8 cellular contexts compared by ENCODE assay signal in the genomic region with DNA sequence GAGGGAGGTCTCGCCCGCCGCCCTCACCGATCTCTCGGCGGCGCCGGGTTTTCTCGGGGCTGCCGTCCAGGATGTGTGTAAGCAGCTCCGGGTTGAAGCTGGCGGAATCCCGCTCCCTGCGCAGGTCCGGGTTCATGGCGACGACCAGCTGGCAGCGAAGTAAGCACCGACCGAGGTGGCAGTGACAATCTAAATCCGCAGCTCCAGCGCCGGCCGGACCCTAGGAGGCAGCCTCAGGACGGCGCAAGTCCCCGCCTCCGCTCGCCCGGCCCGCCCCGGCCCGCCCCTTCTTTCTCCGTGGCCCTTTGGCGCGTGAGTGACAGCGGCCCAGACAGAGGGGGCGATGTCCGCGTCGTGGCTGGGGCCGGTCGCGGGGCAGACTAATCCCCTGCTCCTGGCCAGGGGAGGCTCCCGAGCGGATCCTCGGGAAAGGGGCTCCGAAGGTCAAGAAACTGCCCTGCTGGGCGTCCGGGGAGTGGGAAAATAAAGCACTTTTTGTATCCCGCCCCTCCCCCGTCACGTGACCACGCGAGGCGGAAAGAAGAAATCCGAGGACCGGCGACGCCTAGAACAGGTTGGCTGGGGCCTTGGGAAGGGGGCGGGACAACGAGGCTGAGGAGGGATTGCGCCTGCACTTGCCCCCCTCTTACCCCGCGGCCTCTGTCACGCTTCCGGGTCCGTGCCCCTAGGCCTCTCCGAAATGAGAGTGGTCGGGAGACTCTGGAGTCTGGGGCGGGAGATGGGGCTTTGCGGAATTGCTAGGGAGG. TPM values are rescaled to one million over a fixed set of nuclear protein-coding genes. Genes with fewer than 3 reads are reported as not detected.
DNase-seq lines count a peak whose midpoint lies in the region; ATAC-seq lines count a peak whose summit lies in the region.

A gene (minus strand): TSS at position 229 of the 767 bp plus-strand sequence. CDS start 93 bp downstream, at position 136.
A gene with protein sequence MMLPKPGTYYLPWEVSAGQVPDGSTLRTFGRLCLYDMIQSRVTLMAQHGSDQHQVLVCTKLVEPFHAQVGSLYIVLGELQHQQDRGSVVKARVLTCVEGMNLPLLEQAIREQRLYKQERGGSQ (plus strand): TSS at position 303 of the 767 bp plus-strand sequence. CDS start 6,953 bp downstream, outside the sequence.

- DNase-seq in Daoy (ENCODE audit: low read depth) = peak; percentile 99
- DNase-seq in GM23248 = peak; percentile 98
- DNase-seq in LHCN-M2 (ENCODE audit: low read depth) = peak; percentile 96
- DNase-seq in RPMI8226 = peak; percentile 98
- peak; percentile 90 to 93 for DNase-seq in activated T-helper 1 cell treated with anti-CD3 and anti-CD28 coated beads, Interleukin-2, amount 50 U/mL, for 16 hours (ENCODE audit: low read depth in 1 of 2, low spot score in 1 of 2)
- peak; percentile 97 for DNase-seq in fibroblast of gingiva (ENCODE audit: low read depth)
- peak; percentile 84 to 96 (median 93) for DNase-seq in naive thymus-derived CD4-positive, alpha-beta T cell
- DNase-seq in stimulated activated naive B cell treated with anti-CD40 and anti-IgM and Interleukin-4, amounts not matched to agents 10 μg/mL and 1 μg/mL and 100 μg/mL, for 72 hours = peak; percentile 93

- peak within 1 kb of the TSS; percentile 85 for H2AFZ ChIP-seq in GM23248

- H3K36me3 Mint-ChIP-seq in naive thymus-derived CD4-positive, alpha-beta T cell = peaks cover 0 to 3% (median 1%) of the 10 kb centered on the region in 5 donors
- peaks cover 6 to 9% of the 10 kb centered on the region in 2 donors for H3K36me3 Mint-ChIP-seq in stimulated activated naive B cell treated with anti-CD40 and anti-IgM and Interleukin-4, amounts not matched to agents 10 μg/mL and 1 μg/mL and 100 μg/mL, for 72 hours

- H3K4me2 ChIP-seq in GM23248 (ENCODE audit: unreplicated experiment) = peak within 1 kb of the TSS; percentile 90

- 1 to 3% methylated on average over 62 to 72 of the region's 72 CpGs for WGBS in GM23248 (ENCODE audit: low coverage in 1 of 2, low lambda C conversion rate in 2 of 2, missing lambda C conversion rate in 2 of 2), 2 experiments

- H3K27me3 ChIP-seq in GM23248 (replicated peaks; ENCODE audit: insufficient read depth) = no peaks in the 10 kb centered on the region
- no peaks in the 10 kb centered on the region for H3K27me3 ChIP-seq in naive thymus-derived CD4-positive, alpha-beta T cell (ENCODE audit: control insufficient read depth in 2 of 2, insufficient read depth in 2 of 2, low read length in 2 of 2)

- intact Hi-C loops in naive thymus-derived CD4-positive, alpha-beta T cell (cut with micrococcal nuclease) = loop anchor here (1.0 to 10.0 kb wide), 16 partner anchors 26 to 758 kb away; a partner anchor contains a TSS

- peak within 1 kb of the TSS; percentile 98 to 100 (median 100) for H3K27ac Mint-ChIP-seq in naive thymus-derived CD4-positive, alpha-beta T cell
- H3K27ac Mint-ChIP-seq in stimulated activated naive B cell treated with anti-CD40 and anti-IgM and Interleukin-4, amounts not matched to agents 10 μg/mL and 1 μg/mL and 100 μg/mL, for 72 hours = peak within 1 kb of the TSS; percentile 100

- peaks cover 26 to 53% (median 47%) of the 10 kb centered on the region in 7 donors for H3K4me1 Mint-ChIP-seq in naive thymus-derived CD4-positive, alpha-beta T cell
- H3K4me1 Mint-ChIP-seq in stimulated activated naive B cell treated with anti-CD40 and anti-IgM and Interleukin-4, amounts not matched to agents 10 μg/mL and 1 μg/mL and 100 μg/mL, for 72 hours = peaks cover 7 to 44% of the 10 kb centered on the region in 2 donors

- H3K27me3 Mint-ChIP-seq in naive thymus-derived CD4-positive, alpha-beta T cell = no peaks in the 10 kb centered on the region
- H3K27me3 Mint-ChIP-seq in stimulated activated naive B cell treated with anti-CD40 and anti-IgM and Interleukin-4, amounts not matched to agents 10 μg/mL and 1 μg/mL and 100 μg/mL, for 72 hours = no peaks in the 10 kb centered on the region

- peak; percentile 95 for ATAC-seq in naive thymus-derived CD4-positive, alpha-beta T cell
- ATAC-seq in stimulated activated naive B cell treated with anti-CD40 and anti-IgM and Interleukin-4, amounts not matched to agents 10 μg/mL and 1 μg/mL and 100 μg/mL, for 72 hours (replicated peaks) = peak; percentile 95 to 97

- POLR2A ChIA-PET in naive thymus-derived CD4-positive, alpha-beta T cell (lab: Charles Lee) = interaction anchor here (0.7 to 1.9 kb wide), 8 partner anchors 11 to 374 kb away, joined by 3 to 7 read pairs (median 4); a partner anchor contains a TSS

- peak within 1 kb of the TSS; percentile 99 for H3K27ac ChIP-seq in GM23248
- H3K27ac ChIP-seq in naive thymus-derived CD4-positive, alpha-beta T cell (ENCODE audit: low read depth, low read length) = peak within 1 kb of the TSS; percentile 100

- H3K9me2 ChIP-seq in GM23248 (ENCODE audit: insufficient read depth) = no peaks in the 10 kb centered on the region

- H3K4me1 ChIP-seq in GM23248 (ENCODE audit: insufficient read depth) = peaks cover 56% of the 10 kb centered on the region
- peaks cover 5 to 6% of the 10 kb centered on the region in 2 donors for H3K4me1 ChIP-seq in naive thymus-derived CD4-positive, alpha-beta T cell (ENCODE audit: control insufficient read depth in 2 of 2, insufficient read depth in 2 of 2, low read length in 2 of 2)

- no peaks in the 10 kb centered on the region for H4K20me1 ChIP-seq in GM23248 (ENCODE audit: insufficient read depth)

- in situ Hi-C loops in GM23248 (cut with MboI) = no loop called here

- no peaks in the 10 kb centered on the region for H3K36me3 ChIP-seq in GM23248 (ENCODE audit: low read depth)
- H3K36me3 ChIP-seq in naive thymus-derived CD4-positive, alpha-beta T cell (ENCODE audit: control insufficient read depth in 2 of 3, insufficient read depth in 3 of 3, low read length in 3 of 3) = peaks cover 0 to 7% (median 0%) of the 10 kb centered on the region in 3 experiments

- CTCF ChIA-PET in naive thymus-derived CD4-positive, alpha-beta T cell (lab: Charles Lee) = interaction anchor here (0.8 kb wide), 1 partner anchor 38 kb away, joined by 3 read pairs; a partner anchor contains a TSS

- peaks cover 49% of the 10 kb centered on the region for H3K79me2 ChIP-seq in GM23248 (ENCODE audit: insufficient read depth)

- H3K9me3 ChIP-seq in GM23248 (ENCODE audit: low read depth) = no peaks in the 10 kb centered on the region
- no peaks in the 10 kb centered on the region for H3K9me3 ChIP-seq in naive thymus-derived CD4-positive, alpha-beta T cell (ENCODE audit: control insufficient read depth in 2 of 3, low read length in 3 of 3)

- peaks cover 42% of the 10 kb centered on the region for H3F3A ChIP-seq in GM23248 (ENCODE audit: insufficient read depth)

- peak within 1 kb of the TSS; percentile 88 for H3K4me3 ChIP-seq in GM23248
- H3K4me3 ChIP-seq in naive thymus-derived CD4-positive, alpha-beta T cell (ENCODE audit: low read length) = peak within 1 kb of the TSS; percentile 89

- H3K9ac ChIP-seq in GM23248 = peak within 1 kb of the TSS; percentile 95

- no peaks in the 10 kb centered on the region for H3K9me3 Mint-ChIP-seq in naive thymus-derived CD4-positive, alpha-beta T cell
- no peaks in the 10 kb centered on the region for H3K9me3 Mint-ChIP-seq in stimulated activated naive B cell treated with anti-CD40 and anti-IgM and Interleukin-4, amounts not matched to agents 10 μg/mL and 1 μg/mL and 100 μg/mL, for 72 hours

- peak within 1 kb of the TSS; percentile 91 to 99 (median 98) for H3K4me3 Mint-ChIP-seq in naive thymus-derived CD4-positive, alpha-beta T cell
- peak within 1 kb of the TSS; percentile 99 to 100 for H3K4me3 Mint-ChIP-seq in stimulated activated naive B cell treated with anti-CD40 and anti-IgM and Interleukin-4, amounts not matched to agents 10 μg/mL and 1 μg/mL and 100 μg/mL, for 72 hours

RNA-seq across cellular contexts. Expression of the first gene that starts in this region (rescaled TPM):
- total RNA-seq in Daoy (2014; rRNA removed; shearing (Covaris generic)) = 28.5 and 35.0 TPM in 2 replicates
- total RNA-seq in GM23248 (2014; rRNA removed; shearing (Covaris generic)) = 27.6 and 36.3 TPM in 2 replicates
- polyA plus RNA-seq in GM23248 (2016; fragmentation: Nextera tagmentation; extraction: Ambion mirVana) = 17.4 and 20.5 TPM in 2 replicates
- total RNA-seq in LHCN-M2 (2014; rRNA removed) = 30.5 and 36.2 TPM in 2 replicates
- 17.4 TPM for polyA plus RNA-seq in LHCN-M2 (2012)
- total RNA-seq in naive thymus-derived CD4-positive, alpha-beta T cell = 10 to 100 TPM; 22.8 to 35.0 (median 33.5) TPM
- polyA plus RNA-seq in naive thymus-derived CD4-positive, alpha-beta T cell = 10 to 100 TPM; 12.5 to 25.5 TPM

RNA-seq across cellular contexts. Expression of the second gene that starts in this region (rescaled TPM):
- total RNA-seq in Daoy (2014; rRNA removed; shearing (Covaris generic)) = 11.1 and 15.0 TPM in 2 replicates
- total RNA-seq in GM23248 (2014; rRNA removed; shearing (Covaris generic)) = 18.2 and 19.5 TPM in 2 replicates
- 21.2 and 23.1 TPM in 2 replicates for polyA plus RNA-seq in GM23248 (2016; fragmentation: Nextera tagmentation; extraction: Ambion mirVana)
- 16.7 and 18.5 TPM in 2 replicates for total RNA-seq in LHCN-M2 (2014; rRNA removed)
- 24.5 TPM for polyA plus RNA-seq in LHCN-M2 (2012)
- total RNA-seq in naive thymus-derived CD4-positive, alpha-beta T cell = 10 to 100 TPM; 13.1 to 20.1 (median 13.8) TPM
- 10 to 100 TPM; 12.8 to 16.0 TPM for polyA plus RNA-seq in naive thymus-derived CD4-positive, alpha-beta T cell

Comparison
In these comparisons a context has a peak if more than half of its experiments do, and no peak if none do; other contexts are left out.
1. Peak in every context shown above with its lines: DNase-seq, ATAC-seq, H3K4me3 ChIP-seq and H3K27ac ChIP-seq.